Comparison of ENCODE assay signal across 11 cellular contexts in the genomic region with DNA sequence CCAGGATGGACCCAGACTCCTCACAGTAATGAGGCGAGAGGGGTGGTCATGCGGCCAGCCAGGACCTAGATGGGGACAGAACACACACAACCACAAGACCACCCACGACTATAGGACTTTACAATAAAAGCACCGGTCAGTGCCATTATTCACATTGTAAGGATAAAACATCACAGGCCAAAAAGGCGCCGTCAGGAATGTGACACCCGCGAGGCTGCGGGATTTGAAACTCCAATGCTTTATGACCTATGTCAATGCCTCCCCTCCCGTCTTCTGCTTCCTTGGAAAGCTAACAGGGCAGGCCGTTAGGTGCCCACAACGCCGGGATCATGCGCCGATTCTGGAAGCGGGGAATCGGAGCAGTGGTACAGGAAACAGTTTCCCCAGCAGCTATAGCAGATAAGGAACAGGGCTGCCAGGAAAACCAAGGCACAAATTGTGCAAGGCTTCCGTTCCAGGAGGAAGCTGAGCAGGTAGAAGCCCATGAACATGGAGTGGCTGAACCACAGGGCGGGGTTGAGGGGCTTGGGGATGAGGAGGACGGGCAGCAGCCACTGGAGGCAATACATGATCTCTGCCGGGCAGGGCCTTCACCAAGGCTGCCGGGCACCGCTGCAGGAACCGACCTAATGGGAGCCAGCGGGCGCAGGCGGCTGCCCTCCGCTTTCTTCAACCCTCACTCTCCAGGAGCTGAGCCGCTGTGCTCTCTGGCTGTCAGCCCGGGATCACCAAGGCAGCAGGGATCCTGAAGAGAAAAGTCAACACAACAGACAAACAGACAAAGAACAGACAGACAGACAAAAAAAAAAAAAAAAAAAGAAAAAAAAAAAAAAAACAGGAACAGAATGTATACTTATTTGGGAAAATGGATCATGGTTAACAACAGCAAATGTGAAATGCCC. TPM values are rescaled to one million over a fixed set of nuclear protein-coding genes. Genes with fewer than 3 reads are reported as not detected.
DNase-seq lines count a peak whose midpoint lies in the region; ATAC-seq and TF ChIP-seq lines count a peak whose summit lies in the region.
"Had no signal": no experiment of that assay in that cellular context is flagged by ENCODE, and none has a peak within 500 bp of the region (broad histone marks: within the 10 kb centered on the region; RNA-seq: fewer than 3 reads in every experiment).

No MANE protein-coding gene starts in this region.

- peak overlapping the region in 2 of 4 donors; percentile 56 to 73 for H3K4me3 Mint-ChIP-seq in CD4-positive, CD25-positive, alpha-beta regulatory T cell
- peak overlapping the region; percentile 69 for H3K4me3 Mint-ChIP-seq in endothelial cell (ENCODE audit: unreplicated experiment)
- peak overlapping the region; percentile 88 for H3K4me3 Mint-ChIP-seq in nephron progenitor cell
- H3K4me3 Mint-ChIP-seq: activated naive CD4-positive, alpha-beta T cell treated with anti-CD3 and anti-CD28 coated beads, Interleukin-2, amount 50 U/mL, for 24 hours had no signal

- peaks cover 4% of the 10 kb centered on the region for H3K4me1 ChIP-seq in CD4-positive, CD25-positive, alpha-beta regulatory T cell (ENCODE audit: control insufficient read depth, insufficient read depth, low read length, poor library complexity, severe bottlenecking)
- no peaks in the 10 kb centered on the region for H3K4me1 ChIP-seq in HAP-1

- no peak for TF ChIP-seq CTCF in endothelial cell (IDR thresholded peaks at IDR 0.05; ENCODE audit: unreplicated experiment)
- no peak for TF ChIP-seq CTCF in nephron progenitor cell (IDR thresholded peaks at IDR 0.05)

- H3K9me3 ChIP-seq in CD4-positive, CD25-positive, alpha-beta regulatory T cell (ENCODE audit: control insufficient read depth in 2 of 2, low read length in 2 of 2) = no peaks in the 10 kb centered on the region
- no peaks in the 10 kb centered on the region for H3K9me3 ChIP-seq in HAP-1

- in situ Hi-C loops in HAP-1 (cut with MboI; ENCODE audit: low sequenced_read_pairs) = no loop called here

- no peaks in the 10 kb centered on the region for H3K27me3 Mint-ChIP-seq in CD4-positive, CD25-positive, alpha-beta regulatory T cell
- H3K27me3 Mint-ChIP-seq in endothelial cell (ENCODE audit: unreplicated experiment) = peaks cover 8% of the 10 kb centered on the region
- H3K27me3 Mint-ChIP-seq in nephron progenitor cell (ENCODE audit: low read depth, poor library complexity) = peaks cover 7% of the 10 kb centered on the region
- H3K27me3 Mint-ChIP-seq: activated naive CD4-positive, alpha-beta T cell treated with anti-CD3 and anti-CD28 coated beads, Interleukin-2, amount 50 U/mL, for 24 hours had no signal

- H3K9me3 Mint-ChIP-seq in CD4-positive, CD25-positive, alpha-beta regulatory T cell = no peaks in the 10 kb centered on the region
- H3K9me3 Mint-ChIP-seq in endothelial cell (ENCODE audit: unreplicated experiment) = no peaks in the 10 kb centered on the region
- H3K9me3 Mint-ChIP-seq in nephron progenitor cell = peaks cover 15% of the 10 kb centered on the region
- H3K9me3 Mint-ChIP-seq: activated naive CD4-positive, alpha-beta T cell treated with anti-CD3 and anti-CD28 coated beads, Interleukin-2, amount 50 U/mL, for 24 hours had no signal

- no peak overlapping the region for H3K4me3 ChIP-seq in CD4-positive, CD25-positive, alpha-beta regulatory T cell (ENCODE audit: low read depth, low read length)
- no peak overlapping the region for H3K4me3 ChIP-seq in HAP-1

- H3K27ac Mint-ChIP-seq in CD4-positive, CD25-positive, alpha-beta regulatory T cell = peak overlapping the region in 2 of 3 donors; percentile 11 to 24
- H3K27ac Mint-ChIP-seq in endothelial cell (ENCODE audit: unreplicated experiment) (peak overlapping the region; percentile 86), nephron progenitor cell (peak overlapping the region; percentile 90)

- no peak overlapping the region for H3K27ac ChIP-seq in CD4-positive, CD25-positive, alpha-beta regulatory T cell (ENCODE audit: insufficient read depth, low read length, poor library complexity, severe bottlenecking)

- H3K36me3 Mint-ChIP-seq in CD4-positive, CD25-positive, alpha-beta regulatory T cell = peaks cover 42% of the 10 kb centered on the region
- H3K36me3 Mint-ChIP-seq in endothelial cell (ENCODE audit: low read depth, unreplicated experiment) = peaks cover 43% of the 10 kb centered on the region
- H3K36me3 Mint-ChIP-seq in nephron progenitor cell (ENCODE audit: low read depth) = peaks cover 44% of the 10 kb centered on the region

- H3K4me1 Mint-ChIP-seq in CD4-positive, CD25-positive, alpha-beta regulatory T cell = peaks cover 5 to 49% (median 26%) of the 10 kb centered on the region in 4 donors
- peaks cover 74% of the 10 kb centered on the region for H3K4me1 Mint-ChIP-seq in endothelial cell (ENCODE audit: unreplicated experiment)
- H3K4me1 Mint-ChIP-seq in nephron progenitor cell = peaks cover 87% of the 10 kb centered on the region

- ATAC-seq in CD4-positive, CD25-positive, alpha-beta regulatory T cell (ENCODE audit: low read depth in 2 of 2) = no peak
- ATAC-seq in HG02970 (IDR thresholded peaks at IDR 0.05; ENCODE audit: low FRiP score, unreplicated experiment) = no peak

- H3K27me3 ChIP-seq in CD4-positive, CD25-positive, alpha-beta regulatory T cell (ENCODE audit: control insufficient read depth, insufficient read depth, low read length) = no peaks in the 10 kb centered on the region
- no peaks in the 10 kb centered on the region for H3K27me3 ChIP-seq in HAP-1 (ENCODE audit: low read depth)
- H3K27me3 ChIP-seq: BE2C had no signal

- no peak for DNase-seq in CD4-positive, CD25-positive, alpha-beta regulatory T cell
- DNase-seq in NCI-H2029 (lab: John Stamatoyannopoulos, UW) (peak; percentile 74), endothelial cell (ENCODE audit: low spot score) (peak; percentile 57), nephron progenitor cell (peak; percentile 40), kidney tubule cell (ENCODE audit: low spot score) (no peak), HAP-1 (ENCODE audit: low spot score in 2 of 2) (no peak), SW480 (ENCODE audit: low spot score) (no peak)
- DNase-seq: stimulated activated CD4-positive, alpha-beta T cell treated with anti-CD3 and anti-CD28 coated beads, Interleukin-4, amount 100 ng/mL, for 1 hour had no signal

- H3K36me3 ChIP-seq in CD4-positive, CD25-positive, alpha-beta regulatory T cell (ENCODE audit: control insufficient read depth, insufficient read depth, low read length) = peaks cover 43% of the 10 kb centered on the region
- H3K36me3 ChIP-seq in HAP-1 (replicated peaks) = peaks cover 14% of the 10 kb centered on the region

RNA-seq across cellular contexts. Expression of gene NNAT, which starts 2.2 kb away (rescaled TPM):
- not detected for total RNA-seq in CD4-positive, CD25-positive, alpha-beta regulatory T cell
- polyA plus RNA-seq in CD4-positive, CD25-positive, alpha-beta regulatory T cell = not detected
- 0.54 TPM for total RNA-seq in endothelial cell (ENCODE audit: unreplicated experiment)

RNA-seq across cellular contexts. Expression of gene BLCAP, which starts 8.8 kb away (rescaled TPM):
- total RNA-seq in CD4-positive, CD25-positive, alpha-beta regulatory T cell = 67.8 TPM
- 10 to 100 TPM; 76.0 to 85.0 (median 81.5) TPM for polyA plus RNA-seq in CD4-positive, CD25-positive, alpha-beta regulatory T cell
- 178 TPM for total RNA-seq in endothelial cell (ENCODE audit: unreplicated experiment)

Comparison
In these comparisons a context has a peak if more than half of its experiments do, and no peak if none do; other contexts are left out.
1. DNase-seq: peak in NCI-H2029 (single experiment), endothelial cell (single experiment) and nephron progenitor cell (single experiment); none in CD4-positive, CD25-positive, alpha-beta regulatory T cell (0 of 3), kidney tubule cell (single experiment), HAP-1 (0 of 2) and SW480 (single experiment).
2. H3K27ac Mint-ChIP-seq: peak in every context shown above with its lines; median percentile 90 in nephron progenitor cell; 86 in endothelial cell; 18 in CD4-positive, CD25-positive, alpha-beta regulatory T cell.